Comparison of ENCODE assay signal across 8 cellular contexts in genomic region chr2:80499095-80499494, GRCh38.
A peak's percentile ranks its signal among the peaks of the same experiment; 100 is the strongest.
DNase-seq lines count a peak whose midpoint lies in the region; ATAC-seq, FAIRE-seq and TF ChIP-seq lines count a peak whose summit lies in the region.

No MANE protein-coding gene starts in this region.

- H3K4me3 ChIP-seq in Panc1 (ENCODE audit: low read depth in 2 of 2, low read length in 2 of 2), result no peak overlapping the region
- no peak overlapping the region for H3K4me3 ChIP-seq in skeletal muscle cell (ENCODE audit: low read depth, low read length)

- ATAC-seq in Panc1, result no peak
- no peak for ATAC-seq in GM19035 (IDR thresholded peaks at IDR 0.05; ENCODE audit: unreplicated experiment)
- ATAC-seq in GM19324 (IDR thresholded peaks at IDR 0.05; ENCODE audit: low FRiP score, unreplicated experiment), result no peak
- no peak for ATAC-seq in GM21786 (IDR thresholded peaks at IDR 0.05; ENCODE audit: unreplicated experiment)

- in situ Hi-C loops in Panc1 (cut with HindIII; ENCODE audit: low pct_unique_long_range_greater_than_20kb, low sequenced_read_pairs), result no loop called here

- peak; percentile 37; the same call in 1 of the 2 replicates for TF ChIP-seq CTCF in Panc1 (IDR thresholded peaks at IDR 0.05)

- H3K9me3 ChIP-seq in Panc1 (ENCODE audit: control insufficient read depth, insufficient read depth, low read depth, low read length), result no peaks in the 10 kb centered on the region

- H3K27me3 ChIP-seq in Panc1 (ENCODE audit: control insufficient read depth, insufficient read depth, low read length), result no peaks in the 10 kb centered on the region

- intact Hi-C loops in Panc1 (cut with micrococcal nuclease; ENCODE audit: unreplicated experiment), result loop anchor here (2.0 kb wide), 1 partner anchor 172 kb away; no protein-coding TSS in a partner anchor

- BruUV-seq in Panc1 (replicated peaks; lab: Mats Ljungman, UMichigan), result no TSS peak

- no peaks in the 10 kb centered on the region for H3K36me3 ChIP-seq in Panc1 (ENCODE audit: control insufficient read depth, insufficient read depth, low read length)

- CTCF ChIA-PET in Panc1 (lab: Charles Lee), result interaction anchor here (0.6 to 1.4 kb wide), 2 partner anchors 172 to 173 kb away, joined by 6 to 7 read pairs; no protein-coding TSS in a partner anchor

- peak; percentile 88 for FAIRE-seq in frontal cortex (lab: Jason Lieb, UNC)

- DNase-seq in NOMO-1 treated with DMSO at 0.1 percent for 48 hours (lab: John Stamatoyannopoulos, UW; ENCODE audit: unreplicated experiment) (peak; percentile 22), NOMO-1 treated with dmso at 0.1 percent for 144 hours (lab: John Stamatoyannopoulos, UW; ENCODE audit: unreplicated experiment) (no peak), Panc1 (ENCODE audit: low read depth, low spot score) (no peak), frontal cortex (ENCODE audit: low spot score in 2 of 2) (peak in 1 of 2 donors; percentile 4), skeletal muscle cell (ENCODE audit: low read depth) (peak; percentile 13)

- H3K4me1 ChIP-seq in Panc1 (ENCODE audit: control insufficient read depth, insufficient read depth, low read length), result no peaks in the 10 kb centered on the region

- H3K27ac ChIP-seq in Panc1 (ENCODE audit: low read length), result no peak overlapping the region

- POLR2A ChIA-PET in Panc1 (lab: Charles Lee), result no interaction called here

Comparison
In these comparisons a context has a peak if more than half of its experiments do, and no peak if none do; other contexts are left out.
1. DNase-seq: peak in NOMO-1 treated with DMSO at 0.1 percent for 48 hours (single experiment) and skeletal muscle cell (single experiment); none in NOMO-1 treated with dmso at 0.1 percent for 144 hours (single experiment) and Panc1 (single experiment).